8 cellular contexts compared by ENCODE assay signal in the genomic region with DNA sequence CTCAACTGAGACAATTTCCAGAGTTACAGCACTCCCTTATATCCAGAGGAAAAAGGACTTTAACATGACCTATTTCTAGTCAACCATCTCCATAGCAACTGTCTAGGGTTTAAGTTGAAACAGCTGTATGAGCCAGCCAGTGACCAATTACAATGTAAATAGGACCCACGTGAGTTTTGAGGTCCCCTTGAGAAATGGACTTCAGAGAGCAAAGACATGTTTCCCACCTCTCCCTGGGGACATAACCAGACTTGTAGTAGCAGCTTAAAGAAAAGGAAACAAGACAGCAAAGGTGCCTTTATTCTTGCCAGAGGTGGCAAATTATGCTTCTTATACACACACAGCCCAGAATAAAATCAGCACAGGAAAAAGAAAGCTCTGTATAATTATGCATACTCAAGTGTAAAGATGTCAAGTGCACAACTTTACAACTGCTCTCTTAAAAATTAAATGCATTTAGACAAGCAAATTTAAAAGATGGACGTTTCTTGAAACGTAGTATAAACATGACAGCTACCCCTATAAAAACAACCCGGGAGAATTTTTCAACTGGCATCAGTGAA. TPM values are rescaled to one million over a fixed set of nuclear protein-coding genes. Genes with fewer than 3 reads are reported as not detected.
DNase-seq lines count a peak whose midpoint lies in the region; ATAC-seq and TF ChIP-seq lines count a peak whose summit lies in the region.

No MANE protein-coding gene starts in this region.

- peak; percentile 57 for DNase-seq in AG08396 (ENCODE audit: low spot score)
- DNase-seq in activated naive CD8-positive, alpha-beta T cell treated with anti-CD3 and anti-CD28 coated beads, Interleukin-2, amount 50 U/mL, for 24 hours, result no peak
- no peak for DNase-seq in NCI-H2107 (lab: John Stamatoyannopoulos, UW)
- DNase-seq in CD8-positive, alpha-beta T cell, result no peak
- no peak for DNase-seq in activated CD4-positive, alpha-beta T cell treated with anti-CD3 and anti-CD28 coated beads, Interleukin-2, amount 50 U/mL, for 4 hours

- peaks cover 0 to 12% of the 10 kb centered on the region in 2 donors for H3K4me1 ChIP-seq in muscle layer of duodenum (ENCODE audit: control insufficient read depth in 1 of 2, insufficient read depth in 2 of 2, low read length in 2 of 2)
- H3K4me1 ChIP-seq in CD8-positive, alpha-beta T cell (ENCODE audit: insufficient read depth, low read length), result no peaks in the 10 kb centered on the region

- H3K36me3 ChIP-seq in muscle layer of duodenum (ENCODE audit: control insufficient read depth in 1 of 2, insufficient read depth in 2 of 2, low read length in 2 of 2), result no peaks in the 10 kb centered on the region
- H3K36me3 ChIP-seq in CD8-positive, alpha-beta T cell (ENCODE audit: insufficient read depth, low read length), result no peaks in the 10 kb centered on the region

- CTCF ChIA-PET in CD8-positive, alpha-beta T cell (lab: Charles Lee), result no interaction called here

- no peaks in the 10 kb centered on the region for H3K27me3 Mint-ChIP-seq in activated naive CD8-positive, alpha-beta T cell treated with anti-CD3 and anti-CD28 coated beads, Interleukin-2, amount 50 U/mL, for 24 hours
- no peaks in the 10 kb centered on the region for H3K27me3 Mint-ChIP-seq in CD8-positive, alpha-beta T cell (ENCODE audit: low read depth)

- intact Hi-C loops in CD8-positive, alpha-beta T cell (cut with DNase I, micrococcal nuclease), result loop anchor here in 1 of 2 experiments (10.0 kb wide), 1 partner anchor 208 kb away; no protein-coding TSS in a partner anchor

- POLR2A ChIA-PET in CD8-positive, alpha-beta T cell (lab: Charles Lee), result no interaction called here

- TF ChIP-seq CTCF in CD8-positive, alpha-beta T cell (IDR thresholded peaks at IDR 0.05), result no peak

- peaks cover 30% of the 10 kb centered on the region for H3K4me1 Mint-ChIP-seq in activated naive CD8-positive, alpha-beta T cell treated with anti-CD3 and anti-CD28 coated beads, Interleukin-2, amount 50 U/mL, for 24 hours
- H3K4me1 Mint-ChIP-seq in CD8-positive, alpha-beta T cell (ENCODE audit: low read depth), result peaks cover 5% of the 10 kb centered on the region

- H3K9me3 ChIP-seq in muscle layer of duodenum (ENCODE audit: control insufficient read depth in 1 of 2, low read length in 2 of 2), result no peaks in the 10 kb centered on the region
- no peaks in the 10 kb centered on the region for H3K9me3 ChIP-seq in CD8-positive, alpha-beta T cell (ENCODE audit: low read length)

- H3K27ac Mint-ChIP-seq in activated naive CD8-positive, alpha-beta T cell treated with anti-CD3 and anti-CD28 coated beads, Interleukin-2, amount 50 U/mL, for 24 hours, result peak overlapping the region; percentile 84
- no peak overlapping the region for H3K27ac Mint-ChIP-seq in CD8-positive, alpha-beta T cell

- peaks cover 19% of the 10 kb centered on the region for H3K36me3 Mint-ChIP-seq in activated naive CD8-positive, alpha-beta T cell treated with anti-CD3 and anti-CD28 coated beads, Interleukin-2, amount 50 U/mL, for 24 hours (ENCODE audit: low read depth)
- peaks cover 17% of the 10 kb centered on the region for H3K36me3 Mint-ChIP-seq in CD8-positive, alpha-beta T cell

- ATAC-seq in GM18907 (IDR thresholded peaks at IDR 0.05; ENCODE audit: unreplicated experiment), result peak; percentile 93
- ATAC-seq in HG03066 (IDR thresholded peaks at IDR 0.05; ENCODE audit: low read depth, unreplicated experiment), result peak; percentile 88
- peak; percentile 58 for ATAC-seq in activated naive CD8-positive, alpha-beta T cell treated with anti-CD3 and anti-CD28 coated beads, Interleukin-2, amount 50 U/mL, for 24 hours
- ATAC-seq in CD8-positive, alpha-beta T cell, result no peak

- peaks cover 9% of the 10 kb centered on the region for H3K9me3 Mint-ChIP-seq in activated naive CD8-positive, alpha-beta T cell treated with anti-CD3 and anti-CD28 coated beads, Interleukin-2, amount 50 U/mL, for 24 hours
- H3K9me3 Mint-ChIP-seq in CD8-positive, alpha-beta T cell, result no peaks in the 10 kb centered on the region

- H3K27ac ChIP-seq in muscle layer of duodenum (ENCODE audit: low read length), result peak overlapping the region; percentile 22
- H3K27ac ChIP-seq in CD8-positive, alpha-beta T cell (ENCODE audit: low read depth, low read length), result no peak overlapping the region

- H3K4me3 ChIP-seq in muscle layer of duodenum (ENCODE audit: low read depth in 1 of 2, low read length in 2 of 2), result no peak overlapping the region
- H3K4me3 ChIP-seq in CD8-positive, alpha-beta T cell (ENCODE audit: low read depth, low read length), result no peak overlapping the region

- no peak overlapping the region for H3K4me3 Mint-ChIP-seq in activated naive CD8-positive, alpha-beta T cell treated with anti-CD3 and anti-CD28 coated beads, Interleukin-2, amount 50 U/mL, for 24 hours
- H3K4me3 Mint-ChIP-seq in CD8-positive, alpha-beta T cell, result no peak overlapping the region

- no peaks in the 10 kb centered on the region for H3K27me3 ChIP-seq in muscle layer of duodenum (ENCODE audit: low read depth, low read length)
- no peaks in the 10 kb centered on the region for H3K27me3 ChIP-seq in CD8-positive, alpha-beta T cell (ENCODE audit: insufficient read depth, low read length)

RNA-seq across cellular contexts. Expression of a gene that starts 40.2 kb away (rescaled TPM):
- total RNA-seq in CD8-positive, alpha-beta T cell, result 1 to 10 TPM; 7.6 to 7.8 TPM
